Comparison of ENCODE assay signal across 25 cellular contexts in genomic region chr16:5455110-5455509, GRCh38.
"Had no signal": no experiment of that assay in that cellular context is flagged by ENCODE, and none has a peak within 500 bp of the region (broad histone marks: within the 10 kb centered on the region; RNA-seq: fewer than 3 reads in every experiment).

No MANE protein-coding gene starts in this region.

- H3K4me3 ChIP-seq: colonic mucosa, coronary artery, dorsolateral prefrontal cortex, esophagus muscularis mucosa, esophagus squamous epithelium, gastrocnemius medialis, gastroesophageal sphincter, heart left ventricle, heart right ventricle had no signal

- H3K27ac Mint-ChIP-seq: dendritic cell treated with granulocyte-macrophage colony-stimulating factor and Interleukin-4, amounts not matched to agents 40 ng/mL and 50 ng/mL, for 4 days; effector memory CD8-positive, alpha-beta T cell; endodermal cell had no signal

- H3K27ac ChIP-seq: colonic mucosa, coronary artery, dorsolateral prefrontal cortex, epithelial cell of prostate, esophagus muscularis mucosa, esophagus squamous epithelium, foreskin keratinocyte, gastrocnemius medialis, gastroesophageal sphincter, heart left ventricle, heart right ventricle had no signal

- H3K4me1 ChIP-seq: colonic mucosa, esophagus muscularis mucosa, esophagus squamous epithelium, foreskin keratinocyte, gastrocnemius medialis, gastroesophageal sphincter, heart left ventricle, heart right ventricle had no signal

- ATAC-seq: effector memory CD8-positive, alpha-beta T cell; esophagus mucosa; foreskin keratinocyte; gastrocnemius medialis; gastroesophageal sphincter; heart left ventricle; heart right ventricle had no signal

- DNase-seq: colonic mucosa; cortex of kidney; dermis blood vessel endothelial cell; dorsolateral prefrontal cortex; effector CD4-positive, alpha-beta T cell; effector CD8-positive, alpha-beta T cell; effector memory CD4-positive, alpha-beta T cell; effector memory CD8-positive, alpha-beta T cell; endodermal cell; erythroblast; esophagus squamous epithelium; foreskin fibroblast; foreskin keratinocyte; foreskin melanocyte; gastrocnemius medialis; glutamatergic neuron; head of caudate nucleus; heart left ventricle; heart right ventricle had no signal

- H3K27me3 ChIP-seq: colonic mucosa, foreskin keratinocyte, gastrocnemius medialis had no signal

- H3K27me3 Mint-ChIP-seq: dendritic cell treated with granulocyte-macrophage colony-stimulating factor and Interleukin-4, amounts not matched to agents 40 ng/mL and 50 ng/mL, for 4 days had no signal

- H3K4me3 Mint-ChIP-seq: dendritic cell treated with granulocyte-macrophage colony-stimulating factor and Interleukin-4, amounts not matched to agents 40 ng/mL and 50 ng/mL, for 4 days; effector memory CD8-positive, alpha-beta T cell; endodermal cell had no signal

- H3K36me3 ChIP-seq: colonic mucosa, esophagus muscularis mucosa, esophagus squamous epithelium, gastrocnemius medialis, gastroesophageal sphincter, heart left ventricle, heart right ventricle had no signal

- H3K9me3 Mint-ChIP-seq: dendritic cell treated with granulocyte-macrophage colony-stimulating factor and Interleukin-4, amounts not matched to agents 40 ng/mL and 50 ng/mL, for 4 days; endodermal cell had no signal

- H3K9me3 ChIP-seq: colonic mucosa, esophagus muscularis mucosa, esophagus squamous epithelium, gastrocnemius medialis, gastroesophageal sphincter, heart left ventricle, heart right ventricle had no signal
